Comparison of ENCODE assay signal across 20 cellular contexts in the genomic region with DNA sequence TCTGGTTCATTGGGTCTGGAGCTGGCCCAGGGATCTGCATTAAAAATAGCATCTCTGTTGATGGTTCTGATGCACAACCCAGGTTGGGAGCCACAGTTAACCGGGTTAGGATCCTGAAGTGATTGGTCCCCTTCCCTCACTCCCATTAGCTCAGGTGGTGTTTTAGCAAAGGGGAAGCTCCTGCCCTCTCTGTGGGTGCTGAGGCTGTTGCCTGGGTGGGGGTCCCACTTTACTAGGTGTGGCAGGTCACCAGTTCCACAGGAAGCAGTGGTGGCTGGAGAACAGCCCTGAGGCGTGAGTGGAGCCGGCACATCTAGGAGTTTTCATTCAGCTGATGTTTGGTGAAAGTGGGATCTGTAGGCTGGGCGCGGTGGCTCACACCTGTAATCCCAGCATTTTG.
DNase-seq lines count a peak whose midpoint lies in the region; ATAC-seq and TF ChIP-seq lines count a peak whose summit lies in the region.
"Had no signal": no experiment of that assay in that cellular context is flagged by ENCODE, and none has a peak within 500 bp of the region (broad histone marks: within the 10 kb centered on the region; RNA-seq: fewer than 3 reads in every experiment).

No MANE protein-coding gene starts in this region.

- TF ChIP-seq EP300 in gastroesophageal sphincter (IDR thresholded peaks at IDR 0.05) (no peak), suprapubic skin (IDR thresholded peaks at IDR 0.05) (no peak)

- no peak overlapping the region for H3K23ac ChIP-seq in mesendoderm (ENCODE audit: low read length)

- TF ChIP-seq CTCF in CD8-positive, alpha-beta T cell (IDR thresholded peaks at IDR 0.05): no peak
- TF ChIP-seq CTCF in gastroesophageal sphincter (IDR thresholded peaks at IDR 0.05) (no peak), suprapubic skin (IDR thresholded peaks at IDR 0.05) (no peak)

- H3K9me3 ChIP-seq in CD8-positive, alpha-beta T cell (ENCODE audit: low read length): no peaks in the 10 kb centered on the region
- H3K9me3 ChIP-seq in gastroesophageal sphincter (no peaks in the 10 kb centered on the region), suprapubic skin (no peaks in the 10 kb centered on the region)
- H3K9me3 ChIP-seq: SJSA1 had no signal

- no peak overlapping the region for H3K4me2 ChIP-seq in mesendoderm (ENCODE audit: low read length)

- peak; percentile 38 for DNase-seq in activated effector memory CD4-positive, alpha-beta T cell treated with anti-CD3 and anti-CD28 coated beads, Interleukin-2, amount 50 U/mL, for 16 hours
- no peak for DNase-seq in activated effector memory CD4-positive, alpha-beta T cell treated with Interleukin-2 at 50 U/mL for 16 hours
- no peak for DNase-seq in CD8-positive, alpha-beta T cell
- DNase-seq in suprapubic skin (ENCODE audit: low spot score in 2 of 2) (peak; percentile 31 to 43), mesendoderm (no peak)
- DNase-seq in NK-92 treated with Interleukin-12 subunit alpha and Interleukin-12 subunit beta, amount 100 ng/mL, for 24 hours (lab: John Stamatoyannopoulos, UW): no peak
- DNase-seq: 8988T; Calu3; CD8-positive, alpha-beta memory T cell; NCI-H1694 treated with DMSO at 0.1 percent for 48 hours; NCI-H2081 treated with DMSO at 0.1 percent for 48 hours; NCI-H2171 treated with DMSO at 0.1 percent for 48 hours; NCI-H524 treated with DMSO at 0.1 percent for 48 hours; OCI-M1 had no signal

- peak overlapping the region; percentile 57 for H3K27ac Mint-ChIP-seq in CD8-positive, alpha-beta T cell
- H3K27ac Mint-ChIP-seq: IgD-negative memory B cell had no signal

- H3K27ac ChIP-seq in CD8-positive, alpha-beta T cell (ENCODE audit: low read depth, low read length): no peak overlapping the region
- peak overlapping the region in 3 of 4 donors; percentile 87 to 88 (median 87) for H3K27ac ChIP-seq in gastroesophageal sphincter
- H3K27ac ChIP-seq in suprapubic skin: no peak overlapping the region
- no peak overlapping the region for H3K27ac ChIP-seq in mesendoderm (ENCODE audit: low read depth, low read length)
- H3K27ac ChIP-seq: GM23248, SJSA1 had no signal

- no peak overlapping the region for H2BK120ac ChIP-seq in mesendoderm (ENCODE audit: low read depth, low read length)

- no peak overlapping the region for H3K56ac ChIP-seq in mesendoderm (ENCODE audit: low read length)

- no peak overlapping the region for H2BK15ac ChIP-seq in mesendoderm (replicated peaks; ENCODE audit: low read depth)

- H3K4me3 ChIP-seq in CD8-positive, alpha-beta T cell (ENCODE audit: low read depth, low read length): no peak overlapping the region
- H3K4me3 ChIP-seq in gastroesophageal sphincter: no peak overlapping the region
- H3K4me3 ChIP-seq in suprapubic skin: no peak overlapping the region
- H3K4me3 ChIP-seq in mesendoderm (ENCODE audit: low read length): no peak overlapping the region
- H3K4me3 ChIP-seq: BLaER1 treated with 17β-estradiol and CSF1 and Interleukin-3, amounts not matched to agents 10 nM and 100 nM; GM23248; SJSA1 had no signal

- H3K9ac ChIP-seq in mesendoderm (ENCODE audit: low read length): no peak overlapping the region
- H3K9ac ChIP-seq: BLaER1 treated with 17β-estradiol and CSF1 and Interleukin-3, amounts not matched to agents 10 nM and 100 nM; GM23248 had no signal

- H2AK5ac ChIP-seq in mesendoderm (ENCODE audit: low read length): no peak overlapping the region

- no peaks in the 10 kb centered on the region for H3K36me3 ChIP-seq in CD8-positive, alpha-beta T cell (ENCODE audit: insufficient read depth, low read length)
- H3K36me3 ChIP-seq in gastroesophageal sphincter (no peaks in the 10 kb centered on the region), suprapubic skin (no peaks in the 10 kb centered on the region), mesendoderm (ENCODE audit: control insufficient read depth, insufficient read depth, low read length) (no peaks in the 10 kb centered on the region)
- H3K36me3 ChIP-seq: BLaER1 treated with 17β-estradiol and CSF1 and Interleukin-3, amounts not matched to agents 10 nM and 100 nM; SJSA1 had no signal

- intact Hi-C loops in CD8-positive, alpha-beta T cell (cut with DNase I, micrococcal nuclease): no loop called here

- peaks cover 21% of the 10 kb centered on the region for H3K36me3 Mint-ChIP-seq in CD8-positive, alpha-beta T cell

- H3K4me1 Mint-ChIP-seq in CD8-positive, alpha-beta T cell (ENCODE audit: low read depth): peaks cover 47% of the 10 kb centered on the region

- H3K4ac ChIP-seq in mesendoderm (ENCODE audit: low read depth, low read length): no peak overlapping the region

- CTCF ChIA-PET in CD8-positive, alpha-beta T cell (lab: Charles Lee): interaction anchor here (2.0 kb wide), 1 partner anchor 84 kb away, joined by 8 read pairs; no protein-coding TSS in a partner anchor

- no peak overlapping the region for H3K18ac ChIP-seq in mesendoderm (ENCODE audit: low read length)

- no peak overlapping the region for H2BK5ac ChIP-seq in mesendoderm (ENCODE audit: low read length)

- no peaks in the 10 kb centered on the region for H3K79me1 ChIP-seq in mesendoderm (ENCODE audit: low read length)

- WGBS in gastroesophageal sphincter (ENCODE audit: low coverage in 1 of 2), 2 donors: no CpG with 5 or more reads among the region's 5 CpGs
- 93% methylated on average over 5 of the region's 5 CpGs for WGBS in suprapubic skin
- WGBS in mesendoderm (ENCODE audit: extremely low coverage, insufficient coverage, low lambda C conversion rate): no CpG with 5 or more reads among the region's 5 CpGs

- H3K27me3 ChIP-seq in CD8-positive, alpha-beta T cell (ENCODE audit: insufficient read depth, low read length): no peaks in the 10 kb centered on the region
- H3K27me3 ChIP-seq in gastroesophageal sphincter (no peaks in the 10 kb centered on the region), suprapubic skin (no peaks in the 10 kb centered on the region), mesendoderm (ENCODE audit: insufficient read depth, low read length, poor library complexity) (no peaks in the 10 kb centered on the region)
- H3K27me3 ChIP-seq: BLaER1 treated with 17β-estradiol and CSF1 and Interleukin-3, amounts not matched to agents 10 nM and 100 nM; SJSA1 had no signal

- ATAC-seq in CD8-positive, alpha-beta T cell: no peak
- no peak for ATAC-seq in gastroesophageal sphincter
- ATAC-seq: HCT116 had no signal

- no peaks in the 10 kb centered on the region for H3K79me2 ChIP-seq in mesendoderm (ENCODE audit: control insufficient read depth, insufficient read depth, low read length)

- H3K4me1 ChIP-seq in CD8-positive, alpha-beta T cell (ENCODE audit: insufficient read depth, low read length): peaks cover 25% of the 10 kb centered on the region
- H3K4me1 ChIP-seq in gastroesophageal sphincter: peaks cover 13 to 99% (median 29%) of the 10 kb centered on the region in 3 donors
- H3K4me1 ChIP-seq in suprapubic skin: peaks cover 72% of the 10 kb centered on the region
- H3K4me1 ChIP-seq in mesendoderm (ENCODE audit: control insufficient read depth, low read depth, low read length): peaks cover 15% of the 10 kb centered on the region

- TF ChIP-seq POLR2A in gastroesophageal sphincter (IDR thresholded peaks at IDR 0.05) (no peak), suprapubic skin (IDR thresholded peaks at IDR 0.05) (no peak)

- H4K5ac ChIP-seq in mesendoderm (ENCODE audit: low read length): no peak overlapping the region

- H3K9me3 Mint-ChIP-seq in CD8-positive, alpha-beta T cell: no peaks in the 10 kb centered on the region
- H3K9me3 Mint-ChIP-seq: CD8-positive, alpha-beta memory T cell; IgD-negative memory B cell had no signal

- POLR2A ChIA-PET in CD8-positive, alpha-beta T cell (lab: Charles Lee): interaction anchor here (1.6 to 1.7 kb wide), 2 partner anchors 35 to 72 kb away, joined by 5 read pairs; no protein-coding TSS in a partner anchor

- no peak overlapping the region for H3K4me3 Mint-ChIP-seq in CD8-positive, alpha-beta T cell
- H3K4me3 Mint-ChIP-seq: CD8-positive, alpha-beta memory T cell; IgD-negative memory B cell had no signal

- H4K8ac ChIP-seq in mesendoderm (ENCODE audit: low read depth, low read length): no peak overlapping the region

- no peaks in the 10 kb centered on the region for H3K27me3 Mint-ChIP-seq in CD8-positive, alpha-beta T cell (ENCODE audit: low read depth)
- H3K27me3 Mint-ChIP-seq: CD8-positive, alpha-beta memory T cell had no signal

Comparison
In these comparisons a context has a peak if more than half of its experiments do, and no peak if none do; other contexts are left out.
1. DNase-seq: peak in activated effector memory CD4-positive, alpha-beta T cell treated with anti-CD3 and anti-CD28 coated beads, Interleukin-2, amount 50 U/mL, for 16 hours (single experiment) and suprapubic skin (2 of 2); none in activated effector memory CD4-positive, alpha-beta T cell treated with Interleukin-2 at 50 U/mL for 16 hours (single experiment), CD8-positive, alpha-beta T cell (0 of 7), NK-92 treated with Interleukin-12 subunit alpha and Interleukin-12 subunit beta, amount 100 ng/mL, for 24 hours (single experiment) and mesendoderm (single experiment).
2. H3K27ac ChIP-seq: peak in gastroesophageal sphincter (3 of 4); none in CD8-positive, alpha-beta T cell (single experiment), suprapubic skin (single experiment) and mesendoderm (single experiment).